1 cellular context compared by ENCODE assay signal in genomic region chr6:30626484-30627366, GRCh38.
TF ChIP-seq lines count a peak whose summit lies in the region.

Gene ATAT1 (plus strand): TSS chr6:30626874.

TF ChIP-seq in HepG2, 621 proteins besides CTCF, POLR2A, EP300 and RAD21 (continued from another document and continues in another):
- TF ChIP-seq NR2F6 (IDR thresholded peaks at IDR 0.05), result peak; percentile 98
- peak; percentile 90 for TF ChIP-seq NR2F6 (CRISPR knock-in tag; IDR thresholded peaks at IDR 0.05)
- TF ChIP-seq SRF (IDR thresholded peaks at IDR 0.05; ENCODE audit: low read depth, low read length), result no peak
- peak; percentile 19 for TF ChIP-seq JARID2 (CRISPR knock-in tag; IDR thresholded peaks at IDR 0.05; ENCODE audit: insufficient replicate concordance)
- TF ChIP-seq ZNF674 (CRISPR knock-in tag; IDR thresholded peaks at IDR 0.05; ENCODE audit: low read depth), result no peak
- TF ChIP-seq EED (CRISPR knock-in tag; IDR thresholded peaks at IDR 0.05), result peak; percentile 64; the same call in 1 of the 2 replicates
- TF ChIP-seq ZNF468 (CRISPR knock-in tag; IDR thresholded peaks at IDR 0.05), result no peak
- TF ChIP-seq HHEX (CRISPR knock-in tag; IDR thresholded peaks at IDR 0.05), result peak; percentile 13; the same call in 1 of the 2 replicates
- no peak for TF ChIP-seq IKZF1 (IDR thresholded peaks at IDR 0.05)
- no peak for TF ChIP-seq ZNF484 (CRISPR knock-in tag; IDR thresholded peaks at IDR 0.05; ENCODE audit: borderline replicate concordance, low read depth)
- peak; percentile 38; the same call in 1 of the 2 replicates for TF ChIP-seq ZNF331 (CRISPR knock-in tag; IDR thresholded peaks at IDR 0.05)
- TF ChIP-seq HNRNPUL1 (IDR thresholded peaks at IDR 0.05; ENCODE audit: low read depth, low read length), result no peak
- peak; percentile 93 for TF ChIP-seq KAT8 (CRISPR knock-in tag; IDR thresholded peaks at IDR 0.05)
- TF ChIP-seq CCDC6 (CRISPR knock-in tag; IDR thresholded peaks at IDR 0.05), result no peak
- TF ChIP-seq ZNF292 (CRISPR knock-in tag; IDR thresholded peaks at IDR 0.05; ENCODE audit: borderline replicate concordance, low read depth), result no peak
- no peak; the same call in 1 of the 2 replicates for TF ChIP-seq HOXD1 (CRISPR knock-in tag; IDR thresholded peaks at IDR 0.05)
- no peak for TF ChIP-seq ZNF329 (CRISPR knock-in tag; IDR thresholded peaks at IDR 0.05; ENCODE audit: low read depth)
- peak; percentile 92 for TF ChIP-seq CREB1 (IDR thresholded peaks at IDR 0.05)
- peak; percentile 97 for TF ChIP-seq CREB1 (CRISPR knock-in tag; IDR thresholded peaks at IDR 0.05)
- TF ChIP-seq ZFP37 (CRISPR knock-in tag; IDR thresholded peaks at IDR 0.05; ENCODE audit: borderline replicate concordance), result peak; percentile 55; the same call in 1 of the 2 replicates
- peak; percentile 81; the same call in 1 of the 2 replicates for TF ChIP-seq IRF2 (CRISPR knock-in tag; IDR thresholded peaks at IDR 0.05)
- 0 out of 2 replicates have a peak, but pooled peaks have one; percentile 37 for TF ChIP-seq MBD4 (IDR thresholded peaks at IDR 0.05; ENCODE audit: borderline replicate concordance, low read length)
- TF ChIP-seq RBFOX2 (IDR thresholded peaks at IDR 0.05; ENCODE audit: low read depth, low read length), result peak; percentile 95
- no peak; the same call in 1 of the 2 replicates for TF ChIP-seq ZNF629 (CRISPR knock-in tag; conservative IDR thresholded peaks at IDR 0.05)
- TF ChIP-seq WIZ (CRISPR knock-in tag; IDR thresholded peaks at IDR 0.05), result no peak
- no peak for TF ChIP-seq SMARCC2 (IDR thresholded peaks at IDR 0.05)
- TF ChIP-seq ZNF563 (CRISPR knock-in tag; IDR thresholded peaks at IDR 0.05), result peak; percentile 60; the same call in 1 of the 2 replicates
- peak; percentile 55 for TF ChIP-seq TCF7 (IDR thresholded peaks at IDR 0.05; ENCODE audit: low read depth)
- TF ChIP-seq, protein P1, sequence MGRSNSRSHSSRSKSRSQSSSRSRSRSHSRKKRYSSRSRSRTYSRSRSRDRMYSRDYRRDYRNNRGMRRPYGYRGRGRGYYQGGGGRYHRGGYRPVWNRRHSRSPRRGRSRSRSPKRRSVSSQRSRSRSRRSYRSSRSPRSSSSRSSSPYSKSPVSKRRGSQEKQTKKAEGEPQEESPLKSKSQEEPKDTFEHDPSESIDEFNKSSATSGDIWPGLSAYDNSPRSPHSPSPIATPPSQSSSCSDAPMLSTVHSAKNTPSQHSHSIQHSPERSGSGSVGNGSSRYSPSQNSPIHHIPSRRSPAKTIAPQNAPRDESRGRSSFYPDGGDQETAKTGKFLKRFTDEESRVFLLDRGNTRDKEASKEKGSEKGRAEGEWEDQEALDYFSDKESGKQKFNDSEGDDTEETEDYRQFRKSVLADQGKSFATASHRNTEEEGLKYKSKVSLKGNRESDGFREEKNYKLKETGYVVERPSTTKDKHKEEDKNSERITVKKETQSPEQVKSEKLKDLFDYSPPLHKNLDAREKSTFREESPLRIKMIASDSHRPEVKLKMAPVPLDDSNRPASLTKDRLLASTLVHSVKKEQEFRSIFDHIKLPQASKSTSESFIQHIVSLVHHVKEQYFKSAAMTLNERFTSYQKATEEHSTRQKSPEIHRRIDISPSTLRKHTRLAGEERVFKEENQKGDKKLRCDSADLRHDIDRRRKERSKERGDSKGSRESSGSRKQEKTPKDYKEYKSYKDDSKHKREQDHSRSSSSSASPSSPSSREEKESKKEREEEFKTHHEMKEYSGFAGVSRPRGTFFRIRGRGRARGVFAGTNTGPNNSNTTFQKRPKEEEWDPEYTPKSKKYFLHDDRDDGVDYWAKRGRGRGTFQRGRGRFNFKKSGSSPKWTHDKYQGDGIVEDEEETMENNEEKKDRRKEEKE (IDR thresholded peaks at IDR 0.05), result no peak
- TF ChIP-seq NFYC (CRISPR knock-in tag; IDR thresholded peaks at IDR 0.05), result no peak; the same call in none of the 2 replicates
- TF ChIP-seq, protein P2, sequence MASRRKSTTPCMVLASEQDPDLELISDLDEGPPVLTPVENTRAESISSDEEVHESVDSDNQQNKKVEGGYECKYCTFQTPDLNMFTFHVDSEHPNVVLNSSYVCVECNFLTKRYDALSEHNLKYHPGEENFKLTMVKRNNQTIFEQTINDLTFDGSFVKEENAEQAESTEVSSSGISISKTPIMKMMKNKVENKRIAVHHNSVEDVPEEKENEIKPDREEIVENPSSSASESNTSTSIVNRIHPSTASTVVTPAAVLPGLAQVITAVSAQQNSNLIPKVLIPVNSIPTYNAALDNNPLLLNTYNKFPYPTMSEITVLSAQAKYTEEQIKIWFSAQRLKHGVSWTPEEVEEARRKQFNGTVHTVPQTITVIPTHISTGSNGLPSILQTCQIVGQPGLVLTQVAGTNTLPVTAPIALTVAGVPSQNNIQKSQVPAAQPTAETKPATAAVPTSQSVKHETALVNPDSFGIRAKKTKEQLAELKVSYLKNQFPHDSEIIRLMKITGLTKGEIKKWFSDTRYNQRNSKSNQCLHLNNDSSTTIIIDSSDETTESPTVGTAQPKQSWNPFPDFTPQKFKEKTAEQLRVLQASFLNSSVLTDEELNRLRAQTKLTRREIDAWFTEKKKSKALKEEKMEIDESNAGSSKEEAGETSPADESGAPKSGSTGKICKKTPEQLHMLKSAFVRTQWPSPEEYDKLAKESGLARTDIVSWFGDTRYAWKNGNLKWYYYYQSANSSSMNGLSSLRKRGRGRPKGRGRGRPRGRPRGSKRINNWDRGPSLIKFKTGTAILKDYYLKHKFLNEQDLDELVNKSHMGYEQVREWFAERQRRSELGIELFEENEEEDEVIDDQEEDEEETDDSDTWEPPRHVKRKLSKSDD (CRISPR knock-in tag; IDR thresholded peaks at IDR 0.05; ENCODE audit: low read depth), result peak; percentile 83; the same call in 1 of the 2 replicates
- TF ChIP-seq DMAP1 (CRISPR knock-in tag; IDR thresholded peaks at IDR 0.05), result peak; percentile 78
- no peak for TF ChIP-seq SMAD3 (CRISPR knock-in tag; IDR thresholded peaks at IDR 0.05)
- peak; percentile 47; the same call in 1 of the 2 replicates for TF ChIP-seq GTF3A (CRISPR knock-in tag; conservative IDR thresholded peaks at IDR 0.05)
- TF ChIP-seq NFE2 (CRISPR knock-in tag; IDR thresholded peaks at IDR 0.05), result no peak
- peak; percentile 71; the same call in 1 of the 2 replicates for TF ChIP-seq GMEB1 (CRISPR knock-in tag; IDR thresholded peaks at IDR 0.05; ENCODE audit: borderline replicate concordance)
- TF ChIP-seq ZNF24 (IDR thresholded peaks at IDR 0.05), result no peak
- TF ChIP-seq, protein P3, sequence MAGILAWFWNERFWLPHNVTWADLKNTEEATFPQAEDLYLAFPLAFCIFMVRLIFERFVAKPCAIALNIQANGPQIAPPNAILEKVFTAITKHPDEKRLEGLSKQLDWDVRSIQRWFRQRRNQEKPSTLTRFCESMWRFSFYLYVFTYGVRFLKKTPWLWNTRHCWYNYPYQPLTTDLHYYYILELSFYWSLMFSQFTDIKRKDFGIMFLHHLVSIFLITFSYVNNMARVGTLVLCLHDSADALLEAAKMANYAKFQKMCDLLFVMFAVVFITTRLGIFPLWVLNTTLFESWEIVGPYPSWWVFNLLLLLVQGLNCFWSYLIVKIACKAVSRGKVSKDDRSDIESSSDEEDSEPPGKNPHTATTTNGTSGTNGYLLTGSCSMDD (CRISPR knock-in tag; IDR thresholded peaks at IDR 0.05), result no peak
- no peak; the same call in 1 of the 2 replicates for TF ChIP-seq SIX1 (CRISPR knock-in tag; IDR thresholded peaks at IDR 0.05; ENCODE audit: borderline replicate concordance)
- TF ChIP-seq ZNF709 (CRISPR knock-in tag; IDR thresholded peaks at IDR 0.05), result peak; percentile 95
- no peak; the same call in 1 of the 2 replicates for TF ChIP-seq SNAPC2 (CRISPR knock-in tag; IDR thresholded peaks at IDR 0.05)
- 0 out of 2 replicates have a peak, but pooled peaks have one; percentile 51 for TF ChIP-seq TSC22D2 (CRISPR knock-in tag; IDR thresholded peaks at IDR 0.05; ENCODE audit: borderline replicate concordance)
- TF ChIP-seq ZNF790 (CRISPR knock-in tag; IDR thresholded peaks at IDR 0.05; ENCODE audit: borderline replicate concordance), result 0 out of 2 replicates have a peak, but pooled peaks have one; percentile 72
- no peak; the same call in 1 of the 2 replicates for TF ChIP-seq SIX4 (CRISPR knock-in tag; IDR thresholded peaks at IDR 0.05)
- TF ChIP-seq ELF1 (CRISPR knock-in tag; IDR thresholded peaks at IDR 0.05), result peak; percentile 69
- TF ChIP-seq, protein P4, sequence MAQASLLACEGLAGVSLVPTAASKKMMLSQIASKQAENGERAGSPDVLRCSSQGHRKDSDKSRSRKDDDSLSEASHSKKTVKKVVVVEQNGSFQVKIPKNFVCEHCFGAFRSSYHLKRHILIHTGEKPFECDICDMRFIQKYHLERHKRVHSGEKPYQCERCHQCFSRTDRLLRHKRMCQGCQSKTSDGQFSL (CRISPR knock-in tag; IDR thresholded peaks at IDR 0.05), result peak; percentile 38; the same call in 1 of the 2 replicates
- TF ChIP-seq SOX6 (IDR thresholded peaks at IDR 0.05), result no peak
- peak; percentile 89 for TF ChIP-seq SOX6 (CRISPR knock-in tag; IDR thresholded peaks at IDR 0.05)
- TF ChIP-seq ZNF207 (IDR thresholded peaks at IDR 0.05; ENCODE audit: borderline replicate concordance), result no peak
- TF ChIP-seq ZNF569 (CRISPR knock-in tag; IDR thresholded peaks at IDR 0.05; ENCODE audit: borderline replicate concordance), result no peak
- TF ChIP-seq, protein P5, sequence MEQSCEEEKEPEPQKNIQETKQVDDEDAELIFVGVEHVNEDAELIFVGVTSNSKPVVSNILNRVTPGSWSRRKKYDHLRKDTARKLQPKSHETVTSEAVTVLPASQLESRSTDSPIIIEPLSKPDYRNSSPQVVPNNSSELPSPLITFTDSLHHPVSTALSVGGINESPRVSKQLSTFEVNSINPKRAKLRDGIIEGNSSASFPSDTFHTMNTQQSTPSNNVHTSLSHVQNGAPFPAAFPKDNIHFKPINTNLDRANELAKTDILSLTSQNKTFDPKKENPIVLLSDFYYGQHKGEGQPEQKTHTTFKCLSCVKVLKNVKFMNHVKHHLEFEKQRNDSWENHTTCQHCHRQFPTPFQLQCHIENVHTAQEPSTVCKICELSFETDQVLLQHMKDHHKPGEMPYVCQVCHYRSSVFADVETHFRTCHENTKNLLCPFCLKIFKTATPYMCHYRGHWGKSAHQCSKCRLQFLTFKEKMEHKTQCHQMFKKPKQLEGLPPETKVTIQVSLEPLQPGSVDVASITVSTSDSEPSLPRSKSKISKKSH (CRISPR knock-in tag; IDR thresholded peaks at IDR 0.05; ENCODE audit: borderline replicate concordance), result peak; percentile 72
- TF ChIP-seq USF2 (IDR thresholded peaks at IDR 0.05; ENCODE audit: low read depth, low read length), result no peak
- TF ChIP-seq USF2 (CRISPR knock-in tag; IDR thresholded peaks at IDR 0.05; ENCODE audit: borderline replicate concordance), result peak; percentile 60
- TF ChIP-seq MXD3 (CRISPR knock-in tag; IDR thresholded peaks at IDR 0.05), result peak; percentile 80; the same call in 1 of the 2 replicates
